1 cellular context compared by ENCODE assay signal in the genomic region with DNA sequence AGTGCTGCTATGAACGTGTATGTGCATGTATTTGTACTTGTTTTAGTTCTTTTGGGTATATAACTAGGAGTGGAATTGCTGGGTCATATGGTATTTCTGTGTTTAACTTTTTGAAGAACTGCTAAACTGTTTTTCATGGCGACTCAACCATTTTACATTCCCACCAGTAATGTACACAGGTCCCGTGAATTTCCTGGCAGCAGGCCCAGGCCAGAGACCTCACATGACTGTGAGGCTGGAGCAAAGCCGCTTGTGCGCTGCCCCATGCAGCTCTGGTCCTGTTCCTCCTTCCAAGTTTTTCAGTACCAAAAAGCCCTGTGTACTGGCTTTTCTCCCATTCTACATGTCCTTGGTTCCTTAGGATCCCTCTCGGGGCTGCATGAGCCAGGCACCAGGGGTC.
TF ChIP-seq lines count a peak whose summit lies in the region.

No MANE protein-coding gene starts in this region.

TF ChIP-seq in HepG2, 621 proteins besides CTCF, POLR2A, EP300 and RAD21 (continued from another document):
- no peak for TF ChIP-seq ZFX (CRISPR knock-in tag; IDR thresholded peaks at IDR 0.05; ENCODE audit: low read depth)
- TF ChIP-seq, protein P1, sequence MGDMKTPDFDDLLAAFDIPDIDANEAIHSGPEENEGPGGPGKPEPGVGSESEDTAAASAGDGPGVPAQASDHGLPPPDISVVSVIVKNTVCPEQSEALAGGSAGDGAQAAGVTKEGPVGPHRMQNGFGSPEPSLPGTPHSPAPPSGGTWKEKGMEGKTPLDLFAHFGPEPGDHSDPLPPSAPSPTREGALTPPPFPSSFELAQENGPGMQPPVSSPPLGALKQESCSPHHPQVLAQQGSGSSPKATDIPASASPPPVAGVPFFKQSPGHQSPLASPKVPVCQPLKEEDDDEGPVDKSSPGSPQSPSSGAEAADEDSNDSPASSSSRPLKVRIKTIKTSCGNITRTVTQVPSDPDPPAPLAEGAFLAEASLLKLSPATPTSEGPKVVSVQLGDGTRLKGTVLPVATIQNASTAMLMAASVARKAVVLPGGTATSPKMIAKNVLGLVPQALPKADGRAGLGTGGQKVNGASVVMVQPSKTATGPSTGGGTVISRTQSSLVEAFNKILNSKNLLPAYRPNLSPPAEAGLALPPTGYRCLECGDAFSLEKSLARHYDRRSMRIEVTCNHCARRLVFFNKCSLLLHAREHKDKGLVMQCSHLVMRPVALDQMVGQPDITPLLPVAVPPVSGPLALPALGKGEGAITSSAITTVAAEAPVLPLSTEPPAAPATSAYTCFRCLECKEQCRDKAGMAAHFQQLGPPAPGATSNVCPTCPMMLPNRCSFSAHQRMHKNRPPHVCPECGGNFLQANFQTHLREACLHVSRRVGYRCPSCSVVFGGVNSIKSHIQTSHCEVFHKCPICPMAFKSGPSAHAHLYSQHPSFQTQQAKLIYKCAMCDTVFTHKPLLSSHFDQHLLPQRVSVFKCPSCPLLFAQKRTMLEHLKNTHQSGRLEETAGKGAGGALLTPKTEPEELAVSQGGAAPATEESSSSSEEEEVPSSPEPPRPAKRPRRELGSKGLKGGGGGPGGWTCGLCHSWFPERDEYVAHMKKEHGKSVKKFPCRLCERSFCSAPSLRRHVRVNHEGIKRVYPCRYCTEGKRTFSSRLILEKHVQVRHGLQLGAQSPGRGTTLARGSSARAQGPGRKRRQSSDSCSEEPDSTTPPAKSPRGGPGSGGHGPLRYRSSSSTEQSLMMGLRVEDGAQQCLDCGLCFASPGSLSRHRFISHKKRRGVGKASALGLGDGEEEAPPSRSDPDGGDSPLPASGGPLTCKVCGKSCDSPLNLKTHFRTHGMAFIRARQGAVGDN (CRISPR knock-in tag; IDR thresholded peaks at IDR 0.05) = 0 out of 2 replicates have a peak, but pooled peaks have one; percentile 17
- peak; percentile 22; the same call in 1 of the 2 replicates for TF ChIP-seq KDM2A (CRISPR knock-in tag; IDR thresholded peaks at IDR 0.05; ENCODE audit: borderline replicate concordance, low read depth)
